Comparison of ENCODE assay signal across 18 cellular contexts in genomic region chr19:29893606-29894284, GRCh38.
"Had no signal": no experiment of that assay in that cellular context is flagged by ENCODE, and none has a peak within 500 bp of the region (broad histone marks: within the 10 kb centered on the region; RNA-seq: fewer than 3 reads in every experiment).

No MANE protein-coding gene starts in this region.

- DNase-seq: activated CD4-positive, alpha-beta T cell treated with anti-CD3 and anti-CD28 coated beads, Interleukin-2, amount 50 U/mL, for 48 hours; activated naive CD4-positive, alpha-beta T cell; activated naive CD8-positive, alpha-beta T cell treated with anti-CD3 and anti-CD28 coated beads for 36 hours; activated T-cell treated with anti-CD3 and anti-CD28 coated beads for 4 hours; body of pancreas; dermis blood vessel endothelial cell; effector memory CD4-positive, alpha-beta T cell; hippocampal formation; left colon; spleen; stimulated activated CD8-positive, alpha-beta memory T cell treated with anti-CD3 and anti-CD28 coated beads, Interleukin-4, amount 100 ng/mL, for 48 hours; stimulated activated naive CD4-positive, alpha-beta T cell treated with Interleukin-2 at 50 U/mL for 16 hours; T-helper 1 cell had no signal

- H3K9me3 Mint-ChIP-seq: activated naive CD8-positive, alpha-beta T cell treated with anti-CD3 and anti-CD28 coated beads for 36 hours; activated T-helper 17 cell treated with anti-CD3 and anti-CD28 coated beads, Interleukin-2, amount 50 U/mL, for 72 hours had no signal

- H3K27me3 Mint-ChIP-seq: activated T-helper 17 cell treated with anti-CD3 and anti-CD28 coated beads, Interleukin-2, amount 50 U/mL, for 72 hours had no signal

- H3K4me1 ChIP-seq: body of pancreas, parathyroid adenoma, spleen, tibial artery had no signal

- H3K27ac ChIP-seq: body of pancreas, parathyroid adenoma, spleen, tibial artery had no signal

- H3K4me3 ChIP-seq: body of pancreas, lung, spleen, tibial artery had no signal

- H3K4me1 Mint-ChIP-seq: activated naive CD8-positive, alpha-beta T cell treated with anti-CD3 and anti-CD28 coated beads for 36 hours had no signal

- H3K9me3 ChIP-seq: body of pancreas, spleen, tibial artery had no signal

- ATAC-seq: activated T-helper 17 cell treated with anti-CD3 and anti-CD28 coated beads, Interleukin-2, amount 50 U/mL, for 72 hours; body of pancreas; left colon; natural killer cell treated with Interleukin-12 subunit alpha and Interleukin-12 subunit beta and Interleukin-15 and Interleukin-18, amount 100 ng/mL, for 72 hours had no signal

- H3K27ac Mint-ChIP-seq: activated naive CD8-positive, alpha-beta T cell treated with anti-CD3 and anti-CD28 coated beads for 36 hours; activated T-helper 17 cell treated with anti-CD3 and anti-CD28 coated beads, Interleukin-2, amount 50 U/mL, for 72 hours; natural killer cell treated with Interleukin-12 subunit alpha and Interleukin-12 subunit beta and Interleukin-15 and Interleukin-18, amount 100 ng/mL, for 72 hours had no signal

- H3K4me3 Mint-ChIP-seq: activated naive CD8-positive, alpha-beta T cell treated with anti-CD3 and anti-CD28 coated beads for 36 hours; activated T-helper 17 cell treated with anti-CD3 and anti-CD28 coated beads, Interleukin-2, amount 50 U/mL, for 72 hours; natural killer cell treated with Interleukin-12 subunit alpha and Interleukin-12 subunit beta and Interleukin-15 and Interleukin-18, amount 100 ng/mL, for 72 hours had no signal

- H3K27me3 ChIP-seq: body of pancreas had no signal

- H3K36me3 Mint-ChIP-seq: activated naive CD8-positive, alpha-beta T cell treated with anti-CD3 and anti-CD28 coated beads for 36 hours; natural killer cell treated with Interleukin-12 subunit alpha and Interleukin-12 subunit beta and Interleukin-15 and Interleukin-18, amount 100 ng/mL, for 72 hours had no signal

- H3K36me3 ChIP-seq: spleen, tibial artery had no signal
